In genomic region chr10:14080795-14081194, GRCh38 we compare ENCODE assay signal across 35 cellular contexts.
"Had no signal": no experiment of that assay in that cellular context is flagged by ENCODE, and none has a peak within 500 bp of the region (broad histone marks: within the 10 kb centered on the region; RNA-seq: fewer than 3 reads in every experiment).

No MANE protein-coding gene starts in this region.

- H3K4me3 ChIP-seq: MG63 had no signal

- H3K27me3 ChIP-seq: MG63 had no signal

- H3K36me3 ChIP-seq: MG63 had no signal

- DNase-seq: Karpas-422, Kasumi-1, MG63, MM.1S, MV-4-11, NCI-H1048, NCI-H1092, NCI-H1092 treated with DMSO at 0.1 percent for 48 hours, NCI-H1105, NCI-H1105 treated with DMSO at 0.1 percent for 48 hours, NCI-H1417 treated with DMSO at 0.1 percent for 48 hours, NCI-H1436, NCI-H1436 treated with DMSO at 0.1 percent for 48 hours, NCI-H146, NCI-H1694, NCI-H1694 treated with DMSO at 0.1 percent for 48 hours, NCI-H187, NCI-H187 treated with DMSO at 0.1 percent for 48 hours, NCI-H1930, NCI-H2029, NCI-H2029 treated with DMSO at 0.1 percent for 48 hours, NCI-H2081, NCI-H2081 treated with DMSO at 0.1 percent for 48 hours, NCI-H2107, NCI-H2171, NCI-H2171 treated with DMSO at 0.1 percent for 48 hours, NCI-H2227 treated with DMSO at 0.1 percent for 48 hours, NCI-H226, NCI-H345, NCI-H446, NCI-H446 treated with DMSO at 0.1 percent for 48 hours, NCI-H510A, NCI-H510A treated with DMSO at 0.1 percent for 48 hours, NCI-H524, NCI-H524 treated with DMSO at 0.1 percent for 48 hours had no signal
